1 cellular context compared by ENCODE assay signal in genomic region chr15:37142371-37142770, GRCh38.
TF ChIP-seq lines count a peak whose summit lies in the region.

No MANE protein-coding gene starts in this region.

TF ChIP-seq in GM12878, 131 proteins besides CTCF, POLR2A, EP300 and RAD21 (continued from another document):
- TF ChIP-seq NFXL1 (IDR thresholded peaks at IDR 0.05; ENCODE audit: borderline replicate concordance) (no peak), CREB1 (IDR thresholded peaks at IDR 0.05; ENCODE audit: low read depth) (no peak)
